ENCODE assay signal across 1 cellular context in the genomic region with DNA sequence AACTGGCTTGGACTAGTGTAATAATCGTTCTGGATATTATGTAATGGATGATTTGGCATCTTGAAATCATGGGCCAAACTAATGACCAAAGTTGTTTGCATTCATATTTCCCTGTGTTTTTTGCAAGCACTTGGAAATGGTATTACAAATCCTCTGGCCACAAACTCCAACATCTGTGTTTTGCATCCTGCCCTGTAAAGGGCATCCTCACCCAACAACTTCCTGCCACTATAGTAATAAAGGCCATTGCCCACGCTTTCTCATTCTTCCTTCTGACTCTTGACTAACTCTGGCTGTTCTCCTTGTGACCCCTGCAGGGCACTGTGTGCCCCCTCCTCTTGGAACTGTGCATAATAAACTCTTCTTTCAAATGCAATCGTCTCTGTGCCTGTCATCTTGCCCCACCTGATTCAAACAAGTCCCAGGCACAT.
TF ChIP-seq lines count a peak whose summit lies in the region.

No MANE protein-coding gene starts in this region.

TF ChIP-seq in endothelial cell of umbilical vein, 7 proteins besides CTCF, POLR2A, EP300 and RAD21 (continued from another document):
- TF ChIP-seq EZH2 (IDR thresholded peaks at IDR 0.05; ENCODE audit: borderline replicate concordance, low read depth, low read length, severe bottlenecking) = no peak
